Comparison of ENCODE assay signal across 17 cellular contexts in the genomic region with DNA sequence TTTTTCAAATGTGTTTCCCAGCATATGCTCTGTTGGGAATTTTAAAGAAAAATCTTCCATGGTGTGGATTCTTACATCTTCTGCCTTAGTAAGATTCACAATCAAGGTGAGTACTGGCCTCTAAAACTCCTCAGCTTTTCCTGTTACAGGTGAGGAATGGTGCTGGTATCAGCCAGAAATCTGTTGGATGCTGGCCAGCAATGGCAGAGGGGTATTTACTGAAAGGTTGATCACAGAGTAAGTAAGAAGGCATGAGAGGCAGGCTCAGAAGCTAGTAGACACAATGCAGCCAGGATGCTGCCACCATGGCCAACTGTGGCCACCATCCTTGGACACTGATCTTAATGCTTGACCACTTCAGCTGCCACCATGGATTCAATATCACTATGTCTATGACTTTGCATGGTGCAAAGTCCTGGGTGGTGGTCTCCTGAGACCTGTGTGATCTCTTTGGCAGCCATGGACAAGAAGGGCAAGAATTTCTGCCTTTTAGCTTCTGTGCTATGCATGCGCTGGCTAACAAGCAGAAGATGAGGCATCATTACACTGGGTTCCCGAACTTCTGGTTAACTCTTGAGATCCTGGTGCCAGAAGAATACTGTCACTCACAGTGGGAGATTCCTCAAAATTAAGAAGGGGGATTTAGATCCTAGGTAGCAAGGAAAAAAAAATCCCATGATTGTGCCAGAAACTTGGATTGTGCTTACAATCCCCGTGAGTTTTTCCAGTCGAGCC.
DNase-seq lines count a peak whose midpoint lies in the region; ATAC-seq and TF ChIP-seq lines count a peak whose summit lies in the region.
"Had no signal": no experiment of that assay in that cellular context is flagged by ENCODE, and none has a peak within 500 bp of the region (broad histone marks: within the 10 kb centered on the region; RNA-seq: fewer than 3 reads in every experiment).

No MANE protein-coding gene starts in this region.

- H3K4me3 ChIP-seq in right lobe of liver (peak overlapping the region in 1 of 3 donors; percentile 3), upper lobe of right lung (no peak overlapping the region), WERI-Rb-1 (ENCODE audit: low read depth, low read length) (no peak overlapping the region)
- H3K4me3 ChIP-seq: mucosa of descending colon, tibial artery had no signal

- H3K4me1 ChIP-seq in right lobe of liver (peaks cover 0 to 18% (median 0%) of the 10 kb centered on the region in 4 donors), upper lobe of right lung (peaks cover 7% of the 10 kb centered on the region)

- H3K27ac ChIP-seq in right lobe of liver, result peak overlapping the region in 2 of 3 donors; percentile 30 to 63
- H3K27ac ChIP-seq in upper lobe of right lung, result peak overlapping the region; percentile 6
- no peak overlapping the region for H3K27ac ChIP-seq in WERI-Rb-1
- H3K27ac ChIP-seq: KMS-11, tibial artery had no signal

- intact Hi-C loops in right lobe of liver (cut with DNase I), result no loop called here
- intact Hi-C loops in upper lobe of right lung (cut with DNase I), result no loop called here

- no peak for TF ChIP-seq POLR2A in right lobe of liver (IDR thresholded peaks at IDR 0.05)

- H3K9me3 ChIP-seq in right lobe of liver (no peaks in the 10 kb centered on the region), upper lobe of right lung (no peaks in the 10 kb centered on the region), WERI-Rb-1 (ENCODE audit: severe bottlenecking) (no peaks in the 10 kb centered on the region)
- H3K9me3 ChIP-seq: mucosa of descending colon, tibial artery had no signal

- TF ChIP-seq CTCF in right lobe of liver (IDR thresholded peaks at IDR 0.05) (no peak), upper lobe of right lung (IDR thresholded peaks at IDR 0.05) (no peak), WERI-Rb-1 (IDR thresholded peaks at IDR 0.05; ENCODE audit: low read depth, low read length) (no peak)

- WGBS in right lobe of liver (ENCODE audit: insufficient coverage, low coverage, low lambda C conversion rate, missing lambda C conversion rate), result 39% methylated on average over 4 of the region's 4 CpGs

- DNase-seq in NCI-H345 (lab: John Stamatoyannopoulos, UW) (peak; percentile 41), NCI-H345 treated with DMSO at 0.1 percent for 48 hours (lab: John Stamatoyannopoulos, UW; ENCODE audit: unreplicated experiment) (no peak), NCI-H510A (lab: John Stamatoyannopoulos, UW) (peak; percentile 7), right lobe of liver (no peak), upper lobe of right lung (no peak), activated gamma-delta T cell treated with Interleukin-2 at 50 U/mL for 16 hours (no peak), WERI-Rb-1 (no peak)
- DNase-seq: activated CD8-positive, alpha-beta memory T cell treated with anti-CD3 and anti-CD28 coated beads for 24 hours; amniotic stem cell; CD8-positive, alpha-beta T cell; effector memory CD4-positive, alpha-beta T cell; hippocampal formation; NCI-H1417 treated with DMSO at 0.1 percent for 48 hours; tibial artery had no signal

- H3K27me3 ChIP-seq in right lobe of liver, result no peaks in the 10 kb centered on the region
- H3K27me3 ChIP-seq in upper lobe of right lung, result no peaks in the 10 kb centered on the region
- no peaks in the 10 kb centered on the region for H3K27me3 ChIP-seq in WERI-Rb-1 (ENCODE audit: insufficient read depth, low read depth, severe bottlenecking)
- H3K27me3 ChIP-seq: tibial artery had no signal

- peak in 3 of 4 donors; percentile 14 to 21 (median 15) for ATAC-seq in right lobe of liver
- no peak for ATAC-seq in upper lobe of right lung
- ATAC-seq in HG02870 (IDR thresholded peaks at IDR 0.05; ENCODE audit: unreplicated experiment), result no peak
- ATAC-seq: CD8-positive, alpha-beta T cell had no signal

- H3K36me3 ChIP-seq in right lobe of liver, result no peaks in the 10 kb centered on the region
- no peaks in the 10 kb centered on the region for H3K36me3 ChIP-seq in upper lobe of right lung
- H3K36me3 ChIP-seq in WERI-Rb-1, result no peaks in the 10 kb centered on the region
- H3K36me3 ChIP-seq: tibial artery had no signal

Comparison
In these comparisons a context has a peak if more than half of its experiments do, and no peak if none do; other contexts are left out.
1. DNase-seq: peak in NCI-H345 (single experiment) and NCI-H510A (single experiment); none in NCI-H345 treated with DMSO at 0.1 percent for 48 hours (single experiment), right lobe of liver (0 of 3), upper lobe of right lung (single experiment), activated gamma-delta T cell treated with Interleukin-2 at 50 U/mL for 16 hours (single experiment) and WERI-Rb-1 (single experiment).
2. ATAC-seq: peak in right lobe of liver (3 of 4); none in upper lobe of right lung (single experiment) and HG02870 (single experiment).